1 cellular context compared by ENCODE assay signal in the genomic region with DNA sequence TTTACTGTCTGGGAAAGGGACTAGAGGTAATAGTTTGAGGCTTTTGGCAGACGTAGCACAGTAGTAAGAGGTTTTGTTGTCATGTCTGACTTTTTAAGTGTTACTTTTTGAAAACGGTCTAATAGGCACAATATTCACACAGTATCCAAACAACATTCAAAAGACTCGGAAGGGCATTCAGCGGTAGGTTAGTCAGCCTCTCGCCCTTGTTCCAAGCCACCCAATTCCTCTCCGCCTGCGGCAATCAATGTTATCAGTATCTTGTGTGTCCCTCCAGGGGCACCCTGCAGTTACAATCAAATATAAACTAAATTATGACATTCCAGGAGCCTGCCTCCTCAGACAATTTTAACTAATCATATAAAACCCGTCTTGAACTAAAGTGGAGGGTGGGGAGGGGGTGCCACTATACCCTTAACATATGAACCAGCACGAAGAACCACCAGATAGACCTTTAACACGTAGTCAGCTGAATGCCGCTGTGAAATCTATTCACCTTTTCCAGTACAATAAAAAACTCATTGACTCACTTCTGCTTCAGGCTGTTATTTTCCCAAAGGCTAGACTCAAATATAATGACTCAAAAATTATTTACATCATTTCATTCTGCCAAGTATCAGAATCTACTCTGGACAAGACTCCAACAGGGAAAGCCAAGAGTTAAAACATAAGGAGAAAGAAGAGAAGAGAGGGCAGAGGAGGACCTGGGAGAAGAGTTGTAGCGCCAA.
TF ChIP-seq lines count a peak whose summit lies in the region.

No MANE protein-coding gene starts in this region.

TF ChIP-seq in GM23338, 12 proteins besides CTCF, POLR2A, EP300 and RAD21 (continued from another document):
- TF ChIP-seq, protein P1, sequence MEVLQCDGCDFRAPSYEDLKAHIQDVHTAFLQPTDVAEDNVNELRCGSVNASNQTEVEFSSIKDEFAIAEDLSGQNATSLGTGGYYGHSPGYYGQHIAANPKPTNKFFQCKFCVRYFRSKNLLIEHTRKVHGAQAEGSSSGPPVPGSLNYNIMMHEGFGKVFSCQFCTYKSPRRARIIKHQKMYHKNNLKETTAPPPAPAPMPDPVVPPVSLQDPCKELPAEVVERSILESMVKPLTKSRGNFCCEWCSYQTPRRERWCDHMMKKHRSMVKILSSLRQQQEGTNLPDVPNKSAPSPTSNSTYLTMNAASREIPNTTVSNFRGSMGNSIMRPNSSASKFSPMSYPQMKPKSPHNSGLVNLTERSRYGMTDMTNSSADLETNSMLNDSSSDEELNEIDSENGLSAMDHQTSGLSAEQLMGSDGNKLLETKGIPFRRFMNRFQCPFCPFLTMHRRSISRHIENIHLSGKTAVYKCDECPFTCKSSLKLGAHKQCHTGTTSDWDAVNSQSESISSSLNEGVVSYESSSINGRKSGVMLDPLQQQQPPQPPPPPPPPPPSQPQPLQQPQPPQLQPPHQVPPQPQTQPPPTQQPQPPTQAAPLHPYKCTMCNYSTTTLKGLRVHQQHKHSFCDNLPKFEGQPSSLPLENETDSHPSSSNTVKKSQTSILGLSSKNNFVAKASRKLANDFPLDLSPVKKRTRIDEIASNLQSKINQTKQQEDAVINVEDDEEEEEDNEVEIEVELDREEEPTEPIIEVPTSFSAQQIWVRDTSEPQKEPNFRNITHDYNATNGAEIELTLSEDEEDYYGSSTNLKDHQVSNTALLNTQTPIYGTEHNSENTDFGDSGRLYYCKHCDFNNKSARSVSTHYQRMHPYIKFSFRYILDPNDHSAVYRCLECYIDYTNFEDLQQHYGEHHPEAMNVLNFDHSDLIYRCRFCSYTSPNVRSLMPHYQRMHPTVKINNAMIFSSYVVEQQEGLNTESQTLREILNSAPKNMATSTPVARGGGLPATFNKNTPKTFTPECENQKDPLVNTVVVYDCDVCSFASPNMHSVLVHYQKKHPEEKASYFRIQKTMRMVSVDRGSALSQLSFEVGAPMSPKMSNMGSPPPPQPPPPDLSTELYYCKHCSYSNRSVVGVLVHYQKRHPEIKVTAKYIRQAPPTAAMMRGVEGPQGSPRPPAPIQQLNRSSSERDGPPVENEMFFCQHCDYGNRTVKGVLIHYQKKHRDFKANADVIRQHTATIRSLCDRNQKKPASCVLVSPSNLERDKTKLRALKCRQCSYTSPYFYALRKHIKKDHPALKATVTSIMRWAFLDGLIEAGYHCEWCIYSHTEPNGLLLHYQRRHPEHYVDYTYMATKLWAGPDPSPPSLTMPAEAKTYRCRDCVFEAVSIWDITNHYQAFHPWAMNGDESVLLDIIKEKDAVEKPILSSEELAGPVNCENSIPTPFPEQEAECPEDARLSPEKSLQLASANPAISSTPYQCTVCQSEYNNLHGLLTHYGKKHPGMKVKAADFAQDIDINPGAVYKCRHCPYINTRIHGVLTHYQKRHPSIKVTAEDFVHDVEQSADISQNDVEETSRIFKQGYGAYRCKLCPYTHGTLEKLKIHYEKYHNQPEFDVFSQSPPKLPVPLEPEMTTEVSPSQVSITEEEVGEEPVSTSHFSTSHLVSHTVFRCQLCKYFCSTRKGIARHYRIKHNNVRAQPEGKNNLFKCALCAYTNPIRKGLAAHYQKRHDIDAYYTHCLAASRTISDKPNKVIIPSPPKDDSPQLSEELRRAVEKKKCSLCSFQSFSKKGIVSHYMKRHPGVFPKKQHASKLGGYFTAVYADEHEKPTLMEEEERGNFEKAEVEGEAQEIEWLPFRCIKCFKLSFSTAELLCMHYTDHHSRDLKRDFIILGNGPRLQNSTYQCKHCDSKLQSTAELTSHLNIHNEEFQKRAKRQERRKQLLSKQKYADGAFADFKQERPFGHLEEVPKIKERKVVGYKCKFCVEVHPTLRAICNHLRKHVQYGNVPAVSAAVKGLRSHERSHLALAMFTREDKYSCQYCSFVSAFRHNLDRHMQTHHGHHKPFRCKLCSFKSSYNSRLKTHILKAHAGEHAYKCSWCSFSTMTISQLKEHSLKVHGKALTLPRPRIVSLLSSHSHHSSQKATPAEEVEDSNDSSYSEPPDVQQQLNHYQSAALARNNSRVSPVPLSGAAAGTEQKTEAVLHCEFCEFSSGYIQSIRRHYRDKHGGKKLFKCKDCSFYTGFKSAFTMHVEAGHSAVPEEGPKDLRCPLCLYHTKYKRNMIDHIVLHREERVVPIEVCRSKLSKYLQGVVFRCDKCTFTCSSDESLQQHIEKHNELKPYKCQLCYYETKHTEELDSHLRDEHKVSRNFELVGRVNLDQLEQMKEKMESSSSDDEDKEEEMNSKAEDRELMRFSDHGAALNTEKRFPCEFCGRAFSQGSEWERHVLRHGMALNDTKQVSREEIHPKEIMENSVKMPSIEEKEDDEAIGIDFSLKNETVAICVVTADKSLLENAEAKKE (CRISPR knock-in tag; IDR thresholded peaks at IDR 0.05) = no peak
- TF ChIP-seq, protein P2, sequence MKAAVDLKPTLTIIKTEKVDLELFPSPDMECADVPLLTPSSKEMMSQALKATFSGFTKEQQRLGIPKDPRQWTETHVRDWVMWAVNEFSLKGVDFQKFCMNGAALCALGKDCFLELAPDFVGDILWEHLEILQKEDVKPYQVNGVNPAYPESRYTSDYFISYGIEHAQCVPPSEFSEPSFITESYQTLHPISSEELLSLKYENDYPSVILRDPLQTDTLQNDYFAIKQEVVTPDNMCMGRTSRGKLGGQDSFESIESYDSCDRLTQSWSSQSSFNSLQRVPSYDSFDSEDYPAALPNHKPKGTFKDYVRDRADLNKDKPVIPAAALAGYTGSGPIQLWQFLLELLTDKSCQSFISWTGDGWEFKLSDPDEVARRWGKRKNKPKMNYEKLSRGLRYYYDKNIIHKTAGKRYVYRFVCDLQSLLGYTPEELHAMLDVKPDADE (IDR thresholded peaks at IDR 0.05) = no peak
- TF ChIP-seq, protein P3, sequence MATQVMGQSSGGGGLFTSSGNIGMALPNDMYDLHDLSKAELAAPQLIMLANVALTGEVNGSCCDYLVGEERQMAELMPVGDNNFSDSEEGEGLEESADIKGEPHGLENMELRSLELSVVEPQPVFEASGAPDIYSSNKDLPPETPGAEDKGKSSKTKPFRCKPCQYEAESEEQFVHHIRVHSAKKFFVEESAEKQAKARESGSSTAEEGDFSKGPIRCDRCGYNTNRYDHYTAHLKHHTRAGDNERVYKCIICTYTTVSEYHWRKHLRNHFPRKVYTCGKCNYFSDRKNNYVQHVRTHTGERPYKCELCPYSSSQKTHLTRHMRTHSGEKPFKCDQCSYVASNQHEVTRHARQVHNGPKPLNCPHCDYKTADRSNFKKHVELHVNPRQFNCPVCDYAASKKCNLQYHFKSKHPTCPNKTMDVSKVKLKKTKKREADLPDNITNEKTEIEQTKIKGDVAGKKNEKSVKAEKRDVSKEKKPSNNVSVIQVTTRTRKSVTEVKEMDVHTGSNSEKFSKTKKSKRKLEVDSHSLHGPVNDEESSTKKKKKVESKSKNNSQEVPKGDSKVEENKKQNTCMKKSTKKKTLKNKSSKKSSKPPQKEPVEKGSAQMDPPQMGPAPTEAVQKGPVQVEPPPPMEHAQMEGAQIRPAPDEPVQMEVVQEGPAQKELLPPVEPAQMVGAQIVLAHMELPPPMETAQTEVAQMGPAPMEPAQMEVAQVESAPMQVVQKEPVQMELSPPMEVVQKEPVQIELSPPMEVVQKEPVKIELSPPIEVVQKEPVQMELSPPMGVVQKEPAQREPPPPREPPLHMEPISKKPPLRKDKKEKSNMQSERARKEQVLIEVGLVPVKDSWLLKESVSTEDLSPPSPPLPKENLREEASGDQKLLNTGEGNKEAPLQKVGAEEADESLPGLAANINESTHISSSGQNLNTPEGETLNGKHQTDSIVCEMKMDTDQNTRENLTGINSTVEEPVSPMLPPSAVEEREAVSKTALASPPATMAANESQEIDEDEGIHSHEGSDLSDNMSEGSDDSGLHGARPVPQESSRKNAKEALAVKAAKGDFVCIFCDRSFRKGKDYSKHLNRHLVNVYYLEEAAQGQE (IDR thresholded peaks at IDR 0.05; ENCODE audit: unreplicated experiment) = no peak
- no peak for TF ChIP-seq CREB1 (CRISPR knock-in tag; IDR thresholded peaks at IDR 0.05; ENCODE audit: low read depth)
